ENCODE assay signal across 2 cellular contexts in genomic region chr9:132752877-132753592, GRCh38.
TF ChIP-seq lines count a peak whose summit lies in the region.

No MANE protein-coding gene starts in this region.

TF ChIP-seq in IMR-90, 13 proteins besides CTCF, POLR2A, EP300 and RAD21:
- TF ChIP-seq MXI1 (IDR thresholded peaks at IDR 0.05; ENCODE audit: borderline replicate concordance, low read depth, low read length) (no peak), CHD1 (IDR thresholded peaks at IDR 0.05; ENCODE audit: low read depth, low read length) (no peak), NFE2L2 (IDR thresholded peaks at IDR 0.05; ENCODE audit: low read depth, low read length) (no peak), CEBPB (IDR thresholded peaks at IDR 0.05; ENCODE audit: low read depth, low read length) (no peak)

TF ChIP-seq in H1, 55 proteins besides CTCF, POLR2A, EP300 and RAD21:
- TF ChIP-seq RXRA (IDR thresholded peaks at IDR 0.05; ENCODE audit: insufficient read depth, low read depth, low read length) (no peak), MAX (IDR thresholded peaks at IDR 0.05) (no peak), SAP30 (IDR thresholded peaks at IDR 0.05; ENCODE audit: insufficient read depth, insufficient replicate concordance, low read length) (no peak), SIRT6 (IDR thresholded peaks at IDR 0.05; ENCODE audit: low read length) (no peak), CBX8 (IDR thresholded peaks at IDR 0.05; ENCODE audit: borderline replicate concordance, low read depth, low read length) (no peak), TAF7 (optimal IDR thresholded peaks at IDR 0.05; ENCODE audit: borderline replicate concordance, low read depth, low read length) (no peak), MAFK (IDR thresholded peaks at IDR 0.05; ENCODE audit: low read depth, low read length) (no peak), KDM4A (IDR thresholded peaks at IDR 0.05; ENCODE audit: low read depth, low read length, severe bottlenecking) (no peak), NRF1 (IDR thresholded peaks at IDR 0.05; ENCODE audit: low read depth, low read length) (no peak), ASH2L (IDR thresholded peaks at IDR 0.05; ENCODE audit: low read length) (no peak), TAF1 (IDR thresholded peaks at IDR 0.05; ENCODE audit: low read depth, low read length) (no peak), CBX5 (IDR thresholded peaks at IDR 0.05; ENCODE audit: low read depth, low read length) (no peak), RNF2 (IDR thresholded peaks at IDR 0.05; ENCODE audit: borderline replicate concordance, low read depth, low read length, missing control alignments, poor library complexity, severe bottlenecking) (no peak), CREB1 (IDR thresholded peaks at IDR 0.05) (no peak), NANOG (IDR thresholded peaks at IDR 0.05; ENCODE audit: insufficient read depth, low read depth, low read length, poor library complexity, severe bottlenecking) (no peak), BACH1 (IDR thresholded peaks at IDR 0.05; ENCODE audit: low read length) (no peak), RBBP5 (IDR thresholded peaks at IDR 0.05; ENCODE audit: borderline replicate concordance, low read depth, low read length) (no peak), ATF2 (IDR thresholded peaks at IDR 0.05; ENCODE audit: low read length) (no peak), EZH2 (IDR thresholded peaks at IDR 0.05; ENCODE audit: low read depth, low read length, severe bottlenecking) (no peak)
- TF ChIP-seq, protein P1, sequence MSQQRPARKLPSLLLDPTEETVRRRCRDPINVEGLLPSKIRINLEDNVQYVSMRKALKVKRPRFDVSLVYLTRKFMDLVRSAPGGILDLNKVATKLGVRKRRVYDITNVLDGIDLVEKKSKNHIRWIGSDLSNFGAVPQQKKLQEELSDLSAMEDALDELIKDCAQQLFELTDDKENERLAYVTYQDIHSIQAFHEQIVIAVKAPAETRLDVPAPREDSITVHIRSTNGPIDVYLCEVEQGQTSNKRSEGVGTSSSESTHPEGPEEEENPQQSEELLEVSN (IDR thresholded peaks at IDR 0.05): no peak
